1 cellular context compared by ENCODE assay signal in the genomic region with DNA sequence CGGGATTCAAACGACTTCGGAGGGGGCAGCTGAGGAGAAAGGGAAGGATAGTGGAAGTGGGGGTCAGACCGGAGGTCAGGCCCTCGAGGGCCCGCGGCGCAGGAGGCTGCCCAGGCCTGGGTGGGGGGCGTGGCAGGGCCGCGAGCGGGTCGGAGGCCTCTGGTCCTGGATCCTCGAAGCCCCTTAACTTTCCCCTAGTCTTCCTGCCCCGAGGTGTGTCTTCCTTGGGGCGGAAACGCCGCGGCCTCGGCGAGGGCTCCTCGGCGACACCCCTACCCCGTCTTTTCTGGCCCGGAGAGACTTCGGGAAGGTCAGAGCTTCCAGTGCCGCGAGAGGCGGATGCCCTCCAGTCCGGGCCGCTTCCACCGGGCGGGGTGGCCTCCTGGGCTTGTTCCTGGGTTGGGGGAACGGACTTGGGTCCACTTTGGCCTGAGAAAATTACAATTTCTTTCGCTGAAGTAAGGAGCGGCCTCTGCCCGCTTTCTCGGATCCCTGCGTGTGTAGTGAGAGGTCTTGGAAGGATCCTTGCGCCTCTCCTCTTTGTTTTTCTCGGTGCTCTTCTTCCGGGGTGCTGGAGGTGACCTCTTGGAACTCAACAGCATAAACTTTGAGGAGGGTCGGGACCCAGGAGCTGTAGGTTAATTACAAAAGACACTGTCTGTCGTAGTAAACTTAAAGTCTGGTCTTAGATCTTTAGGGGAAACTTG.
TF ChIP-seq lines count a peak whose summit lies in the region.

No MANE protein-coding gene starts in this region.

TF ChIP-seq in H1, 55 proteins besides CTCF, POLR2A, EP300 and RAD21:
- TF ChIP-seq RBBP5 (IDR thresholded peaks at IDR 0.05; ENCODE audit: borderline replicate concordance, low read depth, low read length): peak; percentile 58; the same call in 1 of the 2 replicates
- peak; percentile 1 for TF ChIP-seq SAP30 (IDR thresholded peaks at IDR 0.05; ENCODE audit: insufficient read depth, insufficient replicate concordance, low read length)
- TF ChIP-seq RNF2 (IDR thresholded peaks at IDR 0.05; ENCODE audit: borderline replicate concordance, low read depth, low read length, missing control alignments, poor library complexity, severe bottlenecking): no peak
- no peak for TF ChIP-seq JUN (IDR thresholded peaks at IDR 0.05; ENCODE audit: low read depth, low read length)
- TF ChIP-seq ASH2L (IDR thresholded peaks at IDR 0.05; ENCODE audit: low read length): peak; percentile 31
